ENCODE assay signal across 1 cellular context in the genomic region with DNA sequence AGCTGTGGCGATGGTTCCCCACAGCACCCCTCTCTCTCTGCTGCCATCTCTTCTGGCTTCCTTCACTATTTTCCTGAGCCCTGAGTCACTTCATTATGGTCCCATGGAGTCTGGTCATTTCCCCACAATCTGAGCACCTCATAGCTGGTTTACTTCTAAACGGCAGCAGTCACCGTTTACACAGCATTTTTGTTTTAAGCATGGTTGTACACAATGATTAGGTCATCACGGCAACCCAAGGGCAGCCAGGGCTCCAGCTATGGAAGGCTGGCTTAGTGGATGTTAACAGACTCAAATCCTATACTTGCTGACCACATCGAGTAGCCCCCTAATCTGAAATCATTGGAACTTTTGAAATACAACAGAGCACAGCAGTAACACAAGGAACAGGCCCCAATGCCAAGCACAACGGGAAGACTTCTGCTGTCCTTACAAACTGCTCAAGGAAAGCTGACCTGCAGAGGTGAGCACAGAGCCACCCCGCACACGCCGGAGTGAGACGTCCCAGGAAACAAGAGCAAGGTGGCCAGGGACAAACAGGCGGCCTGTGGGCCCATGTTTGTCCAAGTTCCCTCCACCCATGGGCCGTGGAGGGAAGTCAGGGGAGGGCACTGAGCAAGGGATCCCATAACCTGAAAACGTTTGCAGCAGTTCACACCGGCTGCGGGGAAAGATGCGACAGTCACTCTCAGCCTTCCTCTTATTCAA.
TF ChIP-seq lines count a peak whose summit lies in the region.

No MANE protein-coding gene starts in this region.

TF ChIP-seq in K562, 482 proteins besides CTCF, POLR2A, EP300 and RAD21:
- TF ChIP-seq, protein P1, sequence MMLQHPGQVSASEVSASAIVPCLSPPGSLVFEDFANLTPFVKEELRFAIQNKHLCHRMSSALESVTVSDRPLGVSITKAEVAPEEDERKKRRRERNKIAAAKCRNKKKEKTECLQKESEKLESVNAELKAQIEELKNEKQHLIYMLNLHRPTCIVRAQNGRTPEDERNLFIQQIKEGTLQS (IDR thresholded peaks at IDR 0.05): peak; percentile 63
- TF ChIP-seq, protein P1 (CRISPR knock-in tag; conservative IDR thresholded peaks at IDR 0.05): no peak
- no peak for TF ChIP-seq SFPQ (IDR thresholded peaks at IDR 0.05; ENCODE audit: low read depth, low read length)
- TF ChIP-seq, protein P2, sequence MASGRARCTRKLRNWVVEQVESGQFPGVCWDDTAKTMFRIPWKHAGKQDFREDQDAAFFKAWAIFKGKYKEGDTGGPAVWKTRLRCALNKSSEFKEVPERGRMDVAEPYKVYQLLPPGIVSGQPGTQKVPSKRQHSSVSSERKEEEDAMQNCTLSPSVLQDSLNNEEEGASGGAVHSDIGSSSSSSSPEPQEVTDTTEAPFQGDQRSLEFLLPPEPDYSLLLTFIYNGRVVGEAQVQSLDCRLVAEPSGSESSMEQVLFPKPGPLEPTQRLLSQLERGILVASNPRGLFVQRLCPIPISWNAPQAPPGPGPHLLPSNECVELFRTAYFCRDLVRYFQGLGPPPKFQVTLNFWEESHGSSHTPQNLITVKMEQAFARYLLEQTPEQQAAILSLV (tag; IDR thresholded peaks at IDR 0.05): 0 out of 2 replicates have a peak, but pooled peaks have one; percentile 14
- peak; percentile 26; the same call in 1 of the 2 replicates for TF ChIP-seq C11orf30 (IDR thresholded peaks at IDR 0.05; ENCODE audit: low read depth)
